ENCODE assay signal across 8 cellular contexts in the genomic region with DNA sequence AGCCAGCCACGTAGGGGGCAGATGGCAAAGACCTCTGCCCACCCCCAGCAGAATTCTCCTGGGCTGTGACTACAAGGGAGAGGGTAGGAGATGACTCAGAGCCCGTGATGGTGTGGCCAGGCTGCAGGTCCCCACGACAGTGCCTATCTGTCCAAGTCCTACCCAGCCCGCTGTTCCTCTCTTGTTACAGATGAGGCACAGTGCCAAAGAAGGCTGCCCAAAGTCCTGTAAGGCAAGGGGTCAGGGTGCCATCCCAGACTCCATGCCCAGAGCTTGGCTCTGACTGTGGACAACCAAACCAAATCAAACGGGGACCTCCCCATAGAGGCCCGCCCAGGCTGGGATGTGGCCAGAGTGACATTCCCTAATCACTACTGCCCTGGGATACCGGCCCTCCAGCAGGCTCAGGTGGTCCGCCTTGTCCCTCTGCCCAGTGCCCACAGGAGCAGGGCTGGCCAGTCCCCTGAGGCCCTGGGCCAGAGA. TPM values are rescaled to one million over a fixed set of nuclear protein-coding genes. Genes with fewer than 3 reads are reported as not detected.
DNase-seq lines count a peak whose midpoint lies in the region; ATAC-seq and TF ChIP-seq lines count a peak whose summit lies in the region.

No MANE protein-coding gene starts in this region.

- 2% methylated on average over 8 of the region's 8 CpGs for WGBS in GM23248 (ENCODE audit: low coverage in 1 of 2, low lambda C conversion rate in 2 of 2, missing lambda C conversion rate in 2 of 2), 2 experiments
- 73% methylated on average over 8 of the region's 8 CpGs for WGBS in hepatocyte (ENCODE audit: low lambda C conversion rate, missing lambda C conversion rate)

- peaks cover 4% of the 10 kb centered on the region for H3K4me1 Mint-ChIP-seq in activated T-helper 17 cell treated with anti-CD3 and anti-CD28 coated beads, Interleukin-2, amount 50 U/mL, for 72 hours

- H3K36me3 ChIP-seq in GM23248 (ENCODE audit: low read depth) (no peaks in the 10 kb centered on the region), hepatocyte (replicated peaks; ENCODE audit: insufficient read depth, low read depth) (no peaks in the 10 kb centered on the region)

- no peak for ATAC-seq in activated T-helper 17 cell treated with anti-CD3 and anti-CD28 coated beads, Interleukin-2, amount 50 U/mL, for 72 hours (replicated peaks)
- no peak for ATAC-seq in GM21360 (IDR thresholded peaks at IDR 0.05; ENCODE audit: unreplicated experiment)
- no peak for ATAC-seq in HG02885 (IDR thresholded peaks at IDR 0.05; ENCODE audit: poor library complexity, unreplicated experiment)

- H3K27me3 Mint-ChIP-seq in activated T-helper 17 cell treated with anti-CD3 and anti-CD28 coated beads, Interleukin-2, amount 50 U/mL, for 72 hours, result peaks cover 16% of the 10 kb centered on the region

- H4K20me1 ChIP-seq in GM23248 (ENCODE audit: insufficient read depth) (peaks cover 11% of the 10 kb centered on the region; the same call in 1 of the 2 replicates), hepatocyte (ENCODE audit: insufficient read depth, poor library complexity, severe bottlenecking) (peaks cover 52% of the 10 kb centered on the region)

- H3K27ac ChIP-seq in GM23248 (peak overlapping the region; percentile 71), hepatocyte (peak overlapping the region; percentile 99), skin epidermis (peak overlapping the region in 17 of 21 experiments; percentile 15 to 98 (median 87))

- H3K9me2 ChIP-seq in GM23248 (ENCODE audit: insufficient read depth) (no peaks in the 10 kb centered on the region), hepatocyte (replicated peaks; ENCODE audit: insufficient read depth) (no peaks in the 10 kb centered on the region)

- H3K27ac Mint-ChIP-seq in activated T-helper 17 cell treated with anti-CD3 and anti-CD28 coated beads, Interleukin-2, amount 50 U/mL, for 72 hours, result no peak overlapping the region

- H3K4me2 ChIP-seq in GM23248 (ENCODE audit: unreplicated experiment) (peak overlapping the region; percentile 87), hepatocyte (peak overlapping the region; percentile 97)

- H3K79me2 ChIP-seq in GM23248 (ENCODE audit: insufficient read depth) (peaks cover 66% of the 10 kb centered on the region), hepatocyte (peaks cover 73% of the 10 kb centered on the region)

- peak overlapping the region; percentile 95 for H3K9ac ChIP-seq in GM23248

- H3K9me3 Mint-ChIP-seq in activated T-helper 17 cell treated with anti-CD3 and anti-CD28 coated beads, Interleukin-2, amount 50 U/mL, for 72 hours, result no peaks in the 10 kb centered on the region

- H3K4me3 ChIP-seq in GM23248 (peak overlapping the region; percentile 76), hepatocyte (peak overlapping the region; percentile 99), skin epidermis (peak overlapping the region in 5 of 7 experiments; percentile 47 to 78 (median 55))

- H3K9me3 ChIP-seq in GM23248 (ENCODE audit: low read depth), result no peaks in the 10 kb centered on the region
- no peaks in the 10 kb centered on the region for H3K9me3 ChIP-seq in hepatocyte (ENCODE audit: low read depth)

- in situ Hi-C loops in GM23248 (cut with MboI), result no loop called here

- H3K27me3 ChIP-seq in GM23248 (replicated peaks; ENCODE audit: insufficient read depth) (no peaks in the 10 kb centered on the region), hepatocyte (no peaks in the 10 kb centered on the region)

- H3K4me3 Mint-ChIP-seq in activated T-helper 17 cell treated with anti-CD3 and anti-CD28 coated beads, Interleukin-2, amount 50 U/mL, for 72 hours, result peak overlapping the region; percentile 54

- H3K4me1 ChIP-seq in GM23248 (ENCODE audit: insufficient read depth) (peaks cover 28% of the 10 kb centered on the region), hepatocyte (ENCODE audit: insufficient read depth) (peaks cover 58% of the 10 kb centered on the region)

- no peak for TF ChIP-seq CTCF in hepatocyte (IDR thresholded peaks at IDR 0.05; ENCODE audit: poor library complexity)

- peaks cover 20% of the 10 kb centered on the region; the same call in 1 of the 2 replicates for H3F3A ChIP-seq in GM23248 (ENCODE audit: insufficient read depth)

- H2AFZ ChIP-seq in GM23248 (no peak overlapping the region), hepatocyte (no peak overlapping the region)

- DNase-seq in GM23248, result peak; percentile 75
- DNase-seq in hepatocyte (ENCODE audit: low spot score), result peak; percentile 48
- DNase-seq in NCI-H510A (lab: John Stamatoyannopoulos, UW), result no peak
- no peak for DNase-seq in stimulated activated CD4-positive, alpha-beta T cell treated with anti-CD3 and anti-CD28 coated beads, Interleukin-4, amount 100 ng/mL, for 24 hours

- no peaks in the 10 kb centered on the region for H3K36me3 Mint-ChIP-seq in activated T-helper 17 cell treated with anti-CD3 and anti-CD28 coated beads, Interleukin-2, amount 50 U/mL, for 72 hours (ENCODE audit: low read depth)

RNA-seq across cellular contexts. Expression of a gene that starts 12.6 kb away (rescaled TPM):
- total RNA-seq in GM23248 (2014; rRNA removed; shearing (Covaris generic)), result 84.0 and 87.0 TPM in 2 replicates
- polyA plus RNA-seq in GM23248 (2016; fragmentation: Nextera tagmentation; extraction: Ambion mirVana), result 52.9 and 56.1 TPM in 2 replicates
- under 1 TPM in 1 of 2 donors, not detected in 1; 0.58 TPM for total RNA-seq in activated T-helper 17 cell treated with anti-CD3 and anti-CD28 coated beads, Interleukin-2, amount 50 U/mL, for 72 hours
- 73.2 and 77.3 TPM in 2 replicates for total RNA-seq in hepatocyte
- polyA plus RNA-seq in hepatocyte, result 112 and 124 TPM in 2 replicates

RNA-seq across cellular contexts. Expression of a gene that starts 45.2 kb away (rescaled TPM):
- total RNA-seq in GM23248 (2014; rRNA removed; shearing (Covaris generic)), result not detected in 2 replicates
- polyA plus RNA-seq in GM23248 (2016; fragmentation: Nextera tagmentation; extraction: Ambion mirVana) (not detected in 2 replicates), hepatocyte (0.21 and 0.26 TPM in 2 replicates)
- total RNA-seq in activated T-helper 17 cell treated with anti-CD3 and anti-CD28 coated beads, Interleukin-2, amount 50 U/mL, for 72 hours, result not detected
- not detected in 2 replicates for total RNA-seq in hepatocyte

RNA-seq across cellular contexts. Expression of a gene that starts 57.0 kb away (rescaled TPM):
- not detected in 2 replicates for total RNA-seq in GM23248 (2014; rRNA removed; shearing (Covaris generic))
- polyA plus RNA-seq in GM23248 (2016; fragmentation: Nextera tagmentation; extraction: Ambion mirVana) (not detected in 2 replicates), hepatocyte (0.44 TPM in 1 of 2 replicates, not detected in the other)
- total RNA-seq in activated T-helper 17 cell treated with anti-CD3 and anti-CD28 coated beads, Interleukin-2, amount 50 U/mL, for 72 hours, result not detected
- total RNA-seq in hepatocyte, result not detected in 2 replicates

Comparison
In these comparisons a context has a peak if more than half of its experiments do, and no peak if none do; other contexts are left out.
1. DNase-seq: peak in GM23248 (single experiment) and hepatocyte (single experiment); none in NCI-H510A (single experiment) and stimulated activated CD4-positive, alpha-beta T cell treated with anti-CD3 and anti-CD28 coated beads, Interleukin-4, amount 100 ng/mL, for 24 hours (single experiment).
2. RNA of a gene that starts 12.6 kb away (total RNA-seq): 84.0 to 87.0 TPM in GM23248 and 73.2 to 77.3 TPM in hepatocyte; 0.58 TPM in activated T-helper 17 cell treated with anti-CD3 and anti-CD28 coated beads, Interleukin-2, amount 50 U/mL, for 72 hours; every median in the first group is over 10 times any median in the second.
3. Peak in every context shown above with its lines, with median percentiles within 50 percentile points of each other: H3K27ac ChIP-seq and H3K4me3 ChIP-seq.